ENCODE assay signal across 9 cellular contexts in genomic region chr5:55577353-55578060, GRCh38. TPM values are rescaled to one million over a fixed set of nuclear protein-coding genes. Genes with fewer than 3 reads are reported as not detected.
DNase-seq lines count a peak whose midpoint lies in the region; ATAC-seq, FAIRE-seq and TF ChIP-seq lines count a peak whose summit lies in the region.
"Had no signal": no experiment of that assay in that cellular context is flagged by ENCODE, and none has a peak within 500 bp of the region (broad histone marks: within the 10 kb centered on the region; RNA-seq: fewer than 3 reads in every experiment).

No MANE protein-coding gene starts in this region.

- no peaks in the 10 kb centered on the region for H4K20me1 ChIP-seq in SK-N-SH (ENCODE audit: insufficient read depth)

- peaks cover 16% of the 10 kb centered on the region; the same call in 2 of the 3 replicates for H3K4me1 ChIP-seq in A549
- H3K4me1 ChIP-seq in SK-N-SH (ENCODE audit: control insufficient read depth in 1 of 2, insufficient read depth in 2 of 2, low read depth in 1 of 2, low read length in 1 of 2): no peaks in the 10 kb centered on the region; a peak in 1 of 4 replicates

- H3K4me3 ChIP-seq in A549 (no peak overlapping the region), SK-N-SH (ENCODE audit: low read depth in 2 of 2, low read length in 1 of 2) (no peak overlapping the region), fibroblast of pulmonary artery (replicated peaks; ENCODE audit: low read depth, low read length) (no peak overlapping the region)
- H3K4me3 ChIP-seq: GM12878 had no signal

- WGBS in A549 (ENCODE audit: missing lambda C conversion rate): 79% methylated on average over 6 of the region's 6 CpGs
- 74% methylated on average over 6 of the region's 6 CpGs for WGBS in SK-N-SH (ENCODE audit: low lambda C conversion rate)

- TF ChIP-seq EP300 in A549 (IDR thresholded peaks at IDR 0.05) (no peak), SK-N-SH (IDR thresholded peaks at IDR 0.05; ENCODE audit: borderline replicate concordance in 1 of 2, low read depth in 1 of 2, low read length in 1 of 2) (no peak)

- no peak overlapping the region for H3K4me2 ChIP-seq in A549
- H3K4me2 ChIP-seq in SK-N-SH: peak overlapping the region; percentile 21; the same call in 1 of the 2 replicates

- POLR2A ChIA-PET in A549 (lab: Yijun Ruan, JAX) (no interaction called here), SK-N-SH (lab: Yijun Ruan, JAX) (no interaction called here)

- no peaks in the 10 kb centered on the region for H3K36me3 ChIP-seq in SK-N-SH (replicated peaks in 1 of 2; ENCODE audit: control insufficient read depth in 1 of 2, insufficient read depth in 2 of 2, low read length in 1 of 2)

- TF ChIP-seq CTCF in A549 (IDR thresholded peaks at IDR 0.05) (no peak), SK-N-SH (IDR thresholded peaks at IDR 0.05) (no peak), fibroblast of pulmonary artery (IDR thresholded peaks at IDR 0.05; ENCODE audit: low read length, missing control alignments) (no peak)

- no peaks in the 10 kb centered on the region for H3K79me2 ChIP-seq in SK-N-SH (ENCODE audit: insufficient read depth)

- no peaks in the 10 kb centered on the region for H3K9me2 ChIP-seq in SK-N-SH

- no peak for DNase-seq in A549 (ENCODE audit: low read depth in 1 of 2, low spot score in 1 of 2)
- DNase-seq in SK-N-SH: no peak
- DNase-seq in fibroblast of pulmonary artery (ENCODE audit: low read depth): peak; percentile 87
- peak; percentile 44 for DNase-seq in myocyte (ENCODE audit: low read depth)
- DNase-seq in NCI-H510A (lab: John Stamatoyannopoulos, UW): no peak
- DNase-seq in mesenteric fat pad (ENCODE audit: low spot score): no peak

- no peak for TF ChIP-seq RAD21 in A549 (conservative IDR thresholded peaks at IDR 0.05 in 1 of 2, IDR thresholded peaks at IDR 0.05 in 1 of 2)
- TF ChIP-seq RAD21 in SK-N-SH (IDR thresholded peaks at IDR 0.05; ENCODE audit: low read length): no peak

- CTCF ChIA-PET in A549 (lab: Yijun Ruan, JAX): no interaction called here
- CTCF ChIA-PET in SK-N-SH (lab: Yijun Ruan, JAX): no interaction called here

- ATAC-seq in A549 (no peak; a peak in 1 of 6 replicates), HG03521 (IDR thresholded peaks at IDR 0.05; ENCODE audit: unreplicated experiment) (no peak), HG02981 (IDR thresholded peaks at IDR 0.05; ENCODE audit: unreplicated experiment) (no peak)
- ATAC-seq: GM12878 had no signal

- no peaks in the 10 kb centered on the region for H3F3A ChIP-seq in SK-N-SH (replicated peaks; ENCODE audit: insufficient read depth)

- TF ChIP-seq POLR2A in A549 (IDR thresholded peaks at IDR 0.05; ENCODE audit: low read length): no peak

- FAIRE-seq in A549 (lab: Jason Lieb, UNC): no peak
- FAIRE-seq: GM12878 had no signal

- peak overlapping the region; percentile 1 to 5; a peak in 2 of 6 replicates for H3K27ac ChIP-seq in A549
- peak overlapping the region in 1 of 2 experiments; percentile 44; a peak in 1 of 4 replicates for H3K27ac ChIP-seq in SK-N-SH (ENCODE audit: low read depth in 2 of 2, low read length in 1 of 2)

- no peaks in the 10 kb centered on the region for H3K9me3 ChIP-seq in A549
- H3K9me3 ChIP-seq in SK-N-SH: no peaks in the 10 kb centered on the region

- no peak overlapping the region for H3K9ac ChIP-seq in SK-N-SH

- peak overlapping the region; percentile 55; the same call in 1 of the 2 replicates for H2AFZ ChIP-seq in SK-N-SH (ENCODE audit: low read depth)

- H3K27me3 ChIP-seq in SK-N-SH (ENCODE audit: insufficient read depth): no peaks in the 10 kb centered on the region

TF ChIP-seq in A549, 52 proteins besides CTCF, POLR2A, EP300 and RAD21 (continues in another document):
- TF ChIP-seq CEBPB (IDR thresholded peaks at IDR 0.05): no peak
- TF ChIP-seq PHF8 (IDR thresholded peaks at IDR 0.05; ENCODE audit: borderline replicate concordance, low read depth): no peak
- no peak for TF ChIP-seq ZC3H11A (IDR thresholded peaks at IDR 0.05)
- TF ChIP-seq BHLHE40 (IDR thresholded peaks at IDR 0.05; ENCODE audit: low read depth, low read length): no peak
- no peak for TF ChIP-seq ZFP36 (IDR thresholded peaks at IDR 0.05; ENCODE audit: borderline replicate concordance, partially characterized antibody)
- TF ChIP-seq REST (IDR thresholded peaks at IDR 0.05): no peak
- TF ChIP-seq KDM1A (IDR thresholded peaks at IDR 0.05; ENCODE audit: low read depth): no peak
- TF ChIP-seq FOSL2 (IDR thresholded peaks at IDR 0.05): no peak
- TF ChIP-seq FOSL2 (CRISPR knock-in tag; IDR thresholded peaks at IDR 0.05): no peak

TF ChIP-seq in SK-N-SH, 30 proteins besides CTCF, POLR2A, EP300 and RAD21:
- no peak for TF ChIP-seq FOXJ3 (CRISPR knock-in tag; IDR thresholded peaks at IDR 0.05)
- TF ChIP-seq PBX3 (IDR thresholded peaks at IDR 0.05): peak; percentile 12; the same call in 1 of the 2 replicates

RNA-seq across cellular contexts. Expression of gene PLPP1, which starts 42.7 kb away (rescaled TPM):
- polyA plus RNA-seq in A549 (2011; rRNA removed) (71.6 and 80.5 TPM in 2 replicates), A549 (2017; fragmentation: RNase III; extraction: RNeasy Plus Mini Kit Qiagen cat#74134 plus additional on column Dnase treatment) (23.9 to 40.4 TPM (median 37.7 TPM) in 3 replicates), SK-N-SH (2012; rRNA removed) (32.8 and 37.5 TPM in 2 replicates)
- 18.4 and 22.0 TPM in 2 replicates for polyA plus RNA-seq in A549 (2012; cell fraction: cytosol; rRNA removed)
- polyA plus RNA-seq in A549 (2012; cell fraction: nucleus; rRNA removed): 17.4 and 22.9 TPM in 2 replicates
- polyA minus RNA-seq in A549 (2011; rRNA and poly(A)+ RNA removed): 27.3 and 27.7 TPM in 2 replicates
- 35.9 and 37.2 TPM in 2 replicates for polyA plus RNA-seq in SK-N-SH (2012; cell fraction: cytosol; rRNA removed)
- polyA plus RNA-seq in SK-N-SH (2012; cell fraction: nucleus; rRNA removed): 29.0 and 70.5 TPM in 2 replicates
- total RNA-seq in myocyte (94.7 and 154 TPM in 2 replicates), mesenteric fat pad (304 TPM)
- 70.4 TPM for polyA plus RNA-seq in myocyte (2012)

Comparison
In these comparisons a context has a peak if more than half of its experiments do, and no peak if none do; other contexts are left out.
1. DNase-seq: peak in fibroblast of pulmonary artery (single experiment) and myocyte (single experiment); none in A549 (0 of 2), SK-N-SH (single experiment), NCI-H510A (single experiment) and mesenteric fat pad (single experiment).
2. Of the 12 proteins assayed by ChIP-seq in both A549 and SK-N-SH: peak only in A549: none; only in SK-N-SH: PBX3; in both: none; in neither: 11.